In genomic region chr1:6491480-6491962, GRCh38 we compare ENCODE assay signal across 8 cellular contexts. TPM values are rescaled to one million over a fixed set of nuclear protein-coding genes. Genes with fewer than 3 reads are reported as not detected.
DNase-seq lines count a peak whose midpoint lies in the region; ATAC-seq and TF ChIP-seq lines count a peak whose summit lies in the region.

PLEKHG5 (minus strand) TSS chr1:6491667; CDS start chr1:6477571, 14,096 bp downstream.

- peak within 1 kb of the TSS; percentile 78 for H3K27ac Mint-ChIP-seq in T-helper 2 cell treated with Interferon-gamma antibody and Interleukin-4, amounts not matched to agents 5 μg/mL and 100 μg/mL, for 36 hours
- H3K27ac Mint-ChIP-seq in activated CD8-positive, alpha-beta T cell treated with anti-CD3 and anti-CD28 coated beads for 36 hours: peak within 1 kb of the TSS; percentile 43
- H3K27ac Mint-ChIP-seq in progenitor cell of endocrine pancreas: peak within 1 kb of the TSS; percentile 87

- no peaks in the 10 kb centered on the region for H3K36me3 Mint-ChIP-seq in T-helper 2 cell treated with Interferon-gamma antibody and Interleukin-4, amounts not matched to agents 5 μg/mL and 100 μg/mL, for 36 hours (ENCODE audit: low read depth)
- no peaks in the 10 kb centered on the region for H3K36me3 Mint-ChIP-seq in activated CD8-positive, alpha-beta T cell treated with anti-CD3 and anti-CD28 coated beads for 36 hours (ENCODE audit: low read depth)
- H3K36me3 Mint-ChIP-seq in progenitor cell of endocrine pancreas (ENCODE audit: insufficient read depth): no peaks in the 10 kb centered on the region

- no peak for DNase-seq in T-helper 2 cell treated with Interferon-gamma antibody and Interleukin-4, amounts not matched to agents 5 μg/mL and 100 μg/mL, for 36 hours (ENCODE audit: low spot score)
- DNase-seq in T-helper 2 cell (no peak), Right ventricle myocardium superior (no peak), progenitor cell of endocrine pancreas (ENCODE audit: low spot score, unreplicated experiment) (no peak), NCI-H1436 treated with DMSO at 0.1 percent for 48 hours (lab: John Stamatoyannopoulos, UW) (no peak), NCI-H1092 treated with DMSO at 0.1 percent for 48 hours (lab: John Stamatoyannopoulos, UW) (no peak)
- peak; percentile 43 for DNase-seq in activated CD8-positive, alpha-beta T cell treated with anti-CD3 and anti-CD28 coated beads for 36 hours

- POLR2A ChIA-PET in activated CD8-positive, alpha-beta T cell treated with anti-CD3 and anti-CD28 coated beads for 36 hours (lab: Charles Lee): interaction anchor here (0.7 to 3.5 kb wide), 9 partner anchors 10 to 123 kb away, joined by 3 to 12 read pairs (median 3); partner anchors contain the start of genes KLHL21 and NOL9

- H3K4me1 Mint-ChIP-seq in T-helper 2 cell treated with Interferon-gamma antibody and Interleukin-4, amounts not matched to agents 5 μg/mL and 100 μg/mL, for 36 hours (ENCODE audit: low read depth): peaks cover 16% of the 10 kb centered on the region
- peaks cover 27% of the 10 kb centered on the region for H3K4me1 Mint-ChIP-seq in activated CD8-positive, alpha-beta T cell treated with anti-CD3 and anti-CD28 coated beads for 36 hours (ENCODE audit: low read depth)
- peaks cover 9% of the 10 kb centered on the region for H3K4me1 Mint-ChIP-seq in progenitor cell of endocrine pancreas (ENCODE audit: low read depth)

- peaks cover 25% of the 10 kb centered on the region for H3K27me3 Mint-ChIP-seq in T-helper 2 cell treated with Interferon-gamma antibody and Interleukin-4, amounts not matched to agents 5 μg/mL and 100 μg/mL, for 36 hours (ENCODE audit: low read depth)
- peaks cover 4% of the 10 kb centered on the region for H3K27me3 Mint-ChIP-seq in activated CD8-positive, alpha-beta T cell treated with anti-CD3 and anti-CD28 coated beads for 36 hours
- H3K27me3 Mint-ChIP-seq in progenitor cell of endocrine pancreas: peaks cover 11% of the 10 kb centered on the region

- TF ChIP-seq CTCF in activated CD8-positive, alpha-beta T cell treated with anti-CD3 and anti-CD28 coated beads for 36 hours (IDR thresholded peaks at IDR 0.05): no peak
- no peak for TF ChIP-seq CTCF in progenitor cell of endocrine pancreas (IDR thresholded peaks at IDR 0.05; ENCODE audit: unreplicated experiment)

- H3K4me3 Mint-ChIP-seq in T-helper 2 cell treated with Interferon-gamma antibody and Interleukin-4, amounts not matched to agents 5 μg/mL and 100 μg/mL, for 36 hours: peak within 1 kb of the TSS; percentile 76
- H3K4me3 Mint-ChIP-seq in activated CD8-positive, alpha-beta T cell treated with anti-CD3 and anti-CD28 coated beads for 36 hours: peak within 1 kb of the TSS; percentile 77
- peak within 1 kb of the TSS; percentile 82 for H3K4me3 Mint-ChIP-seq in progenitor cell of endocrine pancreas (ENCODE audit: low read depth)

- CTCF ChIA-PET in activated CD8-positive, alpha-beta T cell treated with anti-CD3 and anti-CD28 coated beads for 36 hours (lab: Charles Lee): interaction anchor here (1.1 to 3.8 kb wide), 6 partner anchors 11 to 111 kb away, joined by 3 to 27 read pairs (median 8); partner anchors contain the start of genes KLHL21, NOL9 and TAS1R1

- intact Hi-C loops in activated CD8-positive, alpha-beta T cell treated with anti-CD3 and anti-CD28 coated beads for 36 hours (cut with micrococcal nuclease): no loop called here
- intact Hi-C loops in Right ventricle myocardium superior (cut with DNase I): no loop called here

- no peaks in the 10 kb centered on the region for H3K9me3 Mint-ChIP-seq in T-helper 2 cell treated with Interferon-gamma antibody and Interleukin-4, amounts not matched to agents 5 μg/mL and 100 μg/mL, for 36 hours
- no peaks in the 10 kb centered on the region for H3K9me3 Mint-ChIP-seq in activated CD8-positive, alpha-beta T cell treated with anti-CD3 and anti-CD28 coated beads for 36 hours
- H3K9me3 Mint-ChIP-seq in progenitor cell of endocrine pancreas (ENCODE audit: low read depth): no peaks in the 10 kb centered on the region

- ATAC-seq in activated CD8-positive, alpha-beta T cell treated with anti-CD3 and anti-CD28 coated beads for 36 hours: no peak
- no peak for ATAC-seq in Right ventricle myocardium superior (ENCODE audit: poor library complexity)
- ATAC-seq in HG02852 (IDR thresholded peaks at IDR 0.05; ENCODE audit: unreplicated experiment): no peak

RNA-seq across cellular contexts. Expression of gene PLEKHG5, which starts in this region (rescaled TPM):
- 1 to 10 TPM; 1.7 to 1.8 TPM for total RNA-seq in activated CD8-positive, alpha-beta T cell treated with anti-CD3 and anti-CD28 coated beads for 36 hours
- total RNA-seq in Right ventricle myocardium superior: 16.8 TPM
- 72.3 and 77.0 TPM in 2 replicates for total RNA-seq in progenitor cell of endocrine pancreas
